8 cellular contexts compared by ENCODE assay signal in genomic region chr18:76518543-76519155, GRCh38. TPM values are rescaled to one million over a fixed set of nuclear protein-coding genes. Genes with fewer than 3 reads are reported as not detected.
DNase-seq lines count a peak whose midpoint lies in the region; ATAC-seq lines count a peak whose summit lies in the region.

No MANE protein-coding gene starts in this region.

- peaks cover 15% of the 10 kb centered on the region for H3K4me1 ChIP-seq in ES-I3 (ENCODE audit: insufficient read depth, low read length)
- H3K4me1 ChIP-seq in effector memory CD4-positive, alpha-beta T cell (ENCODE audit: control insufficient read depth, insufficient read depth, low read length, poor library complexity, severe bottlenecking): peaks cover 5% of the 10 kb centered on the region
- H3K4me1 ChIP-seq in mucosa of rectum (ENCODE audit: control insufficient read depth in 2 of 2, insufficient read depth in 2 of 2, low read length in 2 of 2): no peaks in the 10 kb centered on the region
- H3K4me1 ChIP-seq in SJCRH30: no peaks in the 10 kb centered on the region

- H3K9ac ChIP-seq in ES-I3 (ENCODE audit: low read depth, low read length) (peak overlapping the region; percentile 67), mucosa of rectum (ENCODE audit: low read depth in 1 of 2, low read length in 2 of 2) (peak overlapping the region in 1 of 2 donors; percentile 28)

- H3K36me3 ChIP-seq in ES-I3 (ENCODE audit: insufficient read depth, low read length) (no peaks in the 10 kb centered on the region), mucosa of rectum (ENCODE audit: control insufficient read depth in 2 of 2, insufficient read depth in 2 of 2, low read length in 2 of 2) (no peaks in the 10 kb centered on the region), SJCRH30 (no peaks in the 10 kb centered on the region)
- no peaks in the 10 kb centered on the region for H3K36me3 ChIP-seq in effector memory CD4-positive, alpha-beta T cell (ENCODE audit: control insufficient read depth, insufficient read depth, low read length)

- ATAC-seq in HG03095 (IDR thresholded peaks at IDR 0.05; ENCODE audit: unreplicated experiment) (no peak), GM18520 (IDR thresholded peaks at IDR 0.05; ENCODE audit: unreplicated experiment) (no peak)

- H3K9me3 ChIP-seq in ES-I3 (ENCODE audit: control insufficient read depth, insufficient read depth, low read length): no peaks in the 10 kb centered on the region
- no peaks in the 10 kb centered on the region for H3K9me3 ChIP-seq in effector memory CD4-positive, alpha-beta T cell (ENCODE audit: control insufficient read depth, low read length)
- no peaks in the 10 kb centered on the region for H3K9me3 ChIP-seq in mucosa of rectum (ENCODE audit: control insufficient read depth in 2 of 2, low read length in 2 of 2)
- no peaks in the 10 kb centered on the region for H3K9me3 ChIP-seq in SJCRH30 (replicated peaks)

- H3K27me3 ChIP-seq in effector memory CD4-positive, alpha-beta T cell (replicated peaks; ENCODE audit: control insufficient read depth, insufficient read depth, low read length, poor library complexity, severe bottlenecking): no peaks in the 10 kb centered on the region
- H3K27me3 ChIP-seq in mucosa of rectum (ENCODE audit: control insufficient read depth in 2 of 2, insufficient read depth in 2 of 2, low read length in 2 of 2) (no peaks in the 10 kb centered on the region), SJCRH30 (no peaks in the 10 kb centered on the region)

- DNase-seq in NCI-H1930 (lab: John Stamatoyannopoulos, UW): peak; percentile 80 to 86
- DNase-seq in effector memory CD4-positive, alpha-beta T cell: no peak
- DNase-seq in SJCRH30: no peak
- DNase-seq in GOT3 (lab: John Stamatoyannopoulos, UW): no peak

- peak overlapping the region; percentile 22 for H3K4me3 ChIP-seq in effector memory CD4-positive, alpha-beta T cell (ENCODE audit: insufficient read depth, low read depth, low read length, poor library complexity, severe bottlenecking)
- peak overlapping the region in 1 of 2 donors; percentile 50 for H3K4me3 ChIP-seq in mucosa of rectum (ENCODE audit: low read length in 2 of 2)
- H3K4me3 ChIP-seq in SJCRH30: no peak overlapping the region

- no peak overlapping the region for H3K27ac ChIP-seq in effector memory CD4-positive, alpha-beta T cell (ENCODE audit: insufficient read depth, low read length, poor library complexity, severe bottlenecking)
- H3K27ac ChIP-seq in mucosa of rectum (ENCODE audit: low read depth in 2 of 2, low read length in 2 of 2) (peak overlapping the region; percentile 35 to 45), SJCRH30 (no peak overlapping the region)

RNA-seq across cellular contexts. Expression of gene ZNF516, which starts 23.6 kb away (rescaled TPM):
- 6.3 and 8.2 TPM in 2 replicates for total RNA-seq in SJCRH30 (2014; rRNA removed; shearing (Covaris generic))

Comparison
In these comparisons a context has a peak if more than half of its experiments do, and no peak if none do; other contexts are left out.
1. DNase-seq: peak in NCI-H1930 (2 of 2); none in effector memory CD4-positive, alpha-beta T cell (0 of 3), SJCRH30 (0 of 2) and GOT3 (single experiment).
2. H3K27ac ChIP-seq: peak in mucosa of rectum (2 of 2); none in effector memory CD4-positive, alpha-beta T cell (single experiment) and SJCRH30 (single experiment).